In genomic region chrX:153690466-153690865, GRCh38 we compare ENCODE assay signal across 1 cellular context.
TF ChIP-seq lines count a peak whose summit lies in the region.

No MANE protein-coding gene starts in this region.

TF ChIP-seq in neural cell, 6 proteins besides CTCF, POLR2A, EP300 and RAD21 (continued from another document):
- no peak for TF ChIP-seq REST (IDR thresholded peaks at IDR 0.05; ENCODE audit: borderline replicate concordance)
- no peak for TF ChIP-seq POLR2AphosphoS5 (IDR thresholded peaks at IDR 0.05)
- TF ChIP-seq TAF1 (IDR thresholded peaks at IDR 0.05; ENCODE audit: low read depth): no peak
- TF ChIP-seq EZH2 (IDR thresholded peaks at IDR 0.05; ENCODE audit: borderline replicate concordance, insufficient read depth, low read length, poor library complexity, severe bottlenecking): no peak
